ENCODE assay signal across 9 cellular contexts in the genomic region with DNA sequence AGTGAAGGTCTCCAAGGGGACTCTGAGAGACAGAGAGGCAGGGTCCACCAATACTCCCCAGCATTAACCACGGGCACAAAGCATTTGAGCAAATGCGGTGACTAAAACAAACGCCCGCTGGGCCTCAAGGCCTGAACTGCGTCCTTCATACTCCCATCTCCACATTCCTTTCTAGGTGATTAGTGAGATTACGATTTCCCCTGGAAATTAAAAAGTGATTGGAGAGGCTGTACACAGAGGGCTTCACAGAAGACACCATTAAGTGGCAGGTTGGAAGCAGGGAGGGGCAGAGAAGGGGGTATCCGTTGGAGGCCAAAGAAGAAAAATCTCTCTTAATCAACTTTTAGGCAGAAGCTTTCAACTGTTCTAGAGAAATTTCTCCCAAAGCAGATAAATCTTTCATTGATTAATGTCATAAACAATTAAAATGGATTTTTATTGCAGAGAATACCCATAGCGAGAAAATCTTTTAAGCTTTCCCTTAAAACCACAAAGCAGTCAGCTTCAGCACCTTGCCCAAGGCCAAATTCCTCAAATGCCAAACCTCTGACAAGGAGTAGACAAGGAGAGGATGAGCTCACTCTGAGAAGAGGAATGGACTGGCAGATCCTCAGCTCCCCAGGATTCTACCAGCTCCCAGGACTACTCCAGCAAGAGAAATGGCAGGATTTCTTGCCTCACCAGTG. TPM values are rescaled to one million over a fixed set of nuclear protein-coding genes. Genes with fewer than 3 reads are reported as not detected.
DNase-seq lines count a peak whose midpoint lies in the region; FAIRE-seq and TF ChIP-seq lines count a peak whose summit lies in the region.
"Had no signal": no experiment of that assay in that cellular context is flagged by ENCODE, and none has a peak within 500 bp of the region (broad histone marks: within the 10 kb centered on the region; RNA-seq: fewer than 3 reads in every experiment).

No MANE protein-coding gene starts in this region.

- H3K9me1 ChIP-seq in endothelial cell of umbilical vein (replicated peaks; ENCODE audit: control insufficient read depth, extremely low read depth, insufficient read depth, low read length), result no peaks in the 10 kb centered on the region

- WGBS in small intestine, 3 donors, result 77 to 84% (median 83%) methylated on average over 8 of the region's 8 CpGs

- TF ChIP-seq CTCF in endothelial cell of umbilical vein (IDR thresholded peaks at IDR 0.05; ENCODE audit: extremely low read depth in 1 of 2, insufficient read depth in 1 of 2, low read depth in 1 of 2, low read length in 2 of 2) (no peak), nephron (IDR thresholded peaks at IDR 0.05; ENCODE audit: unreplicated experiment in 3 of 3) (no peak)

- H3K9me3 Mint-ChIP-seq in nephron, result no peaks in the 10 kb centered on the region

- H3K4me1 ChIP-seq in endothelial cell of umbilical vein (ENCODE audit: control insufficient read depth, extremely low read depth, insufficient read depth, low read length) (peaks cover 43% of the 10 kb centered on the region), small intestine (ENCODE audit: control insufficient read depth in 2 of 2, insufficient read depth in 1 of 2, low read depth in 1 of 2, low read length in 1 of 2) (peaks cover 3 to 9% of the 10 kb centered on the region in 2 donors)

- no peaks in the 10 kb centered on the region for H3K36me3 Mint-ChIP-seq in nephron (ENCODE audit: low read depth)

- H3K9ac ChIP-seq in endothelial cell of umbilical vein (replicated peaks; ENCODE audit: extremely low read depth, insufficient read depth, low read length), result peak overlapping the region; percentile 45

- dilution Hi-C loops in endothelial cell of umbilical vein (cut with MboI; ENCODE audit: extremely low pct_ligation_motif_present, low sequenced_read_pairs), result no loop called here

- no peaks in the 10 kb centered on the region for H3K27me3 ChIP-seq in endothelial cell of umbilical vein (ENCODE audit: control insufficient read depth in 2 of 2, insufficient read depth in 2 of 2, low read length in 2 of 2)
- H3K27me3 ChIP-seq in small intestine (ENCODE audit: control insufficient read depth in 2 of 2, insufficient read depth in 2 of 2, low read length in 2 of 2), result no peaks in the 10 kb centered on the region

- no peak overlapping the region for H3K4me3 Mint-ChIP-seq in nephron

- peaks cover 31% of the 10 kb centered on the region for H3K4me1 Mint-ChIP-seq in nephron

- no peaks in the 10 kb centered on the region for H3K27me3 Mint-ChIP-seq in nephron (ENCODE audit: low read depth)

- POLR2A ChIA-PET in endothelial cell of umbilical vein (lab: Charles Lee), result interaction anchor here (0.8 to 2.2 kb wide), 3 partner anchors 10 to 38 kb away, joined by 3 to 13 read pairs (median 3); a partner anchor contains a TSS

- no peaks in the 10 kb centered on the region for H3K79me2 ChIP-seq in endothelial cell of umbilical vein (ENCODE audit: control insufficient read depth, insufficient read depth, low read length)

- DNase-seq in ELF-1 (ENCODE audit: low read depth, low spot score) (peak; percentile 94), NCI-H226 (peak; percentile 99), endothelial cell of umbilical vein (ENCODE audit: low read depth, low spot score) (peak; percentile 63), NCI-H446 (lab: John Stamatoyannopoulos, UW) (no peak), GM19238 (ENCODE audit: insufficient read length, low spot score) (no peak), small intestine (no peak)
- no peak for DNase-seq in central memory CD4-positive, alpha-beta T cell

- intact Hi-C loops in endothelial cell of umbilical vein (cut with micrococcal nuclease), result loop anchor here (1.0 to 5.0 kb wide), 3 partner anchors 10 to 38 kb away; a partner anchor contains a TSS

- no peak overlapping the region for H2AFZ ChIP-seq in endothelial cell of umbilical vein (ENCODE audit: low read depth, low read length)

- H3K4me3 ChIP-seq in endothelial cell of umbilical vein (replicated peaks in 1 of 3; ENCODE audit: insufficient read depth in 1 of 3, low read depth in 1 of 3, low read length in 3 of 3) (no peak overlapping the region), small intestine (ENCODE audit: low read depth in 1 of 2, low read length in 2 of 2) (no peak overlapping the region)

- H3K36me3 ChIP-seq in endothelial cell of umbilical vein (ENCODE audit: control insufficient read depth in 2 of 2, extremely low read depth in 1 of 2, insufficient read depth in 2 of 2, low read length in 2 of 2) (no peaks in the 10 kb centered on the region), small intestine (ENCODE audit: control insufficient read depth in 2 of 2, insufficient read depth in 2 of 2, low read length in 2 of 2) (no peaks in the 10 kb centered on the region)

- H3K27ac ChIP-seq in endothelial cell of umbilical vein (ENCODE audit: insufficient read depth, low read depth, low read length) (no peak overlapping the region), small intestine (ENCODE audit: low read depth in 1 of 2, low read length in 1 of 2) (no peak overlapping the region)

- TSS peak; percentile 22 for BruUV-seq in endothelial cell of umbilical vein (replicated peaks; lab: Mats Ljungman, UMichigan)

- CTCF ChIA-PET in endothelial cell of umbilical vein (lab: Charles Lee), result interaction anchor here (0.8 to 4.0 kb wide), 10 partner anchors 10 to 67 kb away, joined by 3 to 24 read pairs (median 4); no protein-coding TSS in a partner anchor

- peak overlapping the region; percentile 35 for H3K4me2 ChIP-seq in endothelial cell of umbilical vein (ENCODE audit: insufficient read depth, low read length)

- H3K9me3 ChIP-seq in endothelial cell of umbilical vein (replicated peaks; ENCODE audit: control insufficient read depth, insufficient read depth, low read length) (no peaks in the 10 kb centered on the region), small intestine (ENCODE audit: control insufficient read depth, low read depth) (no peaks in the 10 kb centered on the region)

- peak overlapping the region; percentile 77 to 95 (median 92) for H3K27ac Mint-ChIP-seq in nephron

- H4K20me1 ChIP-seq in endothelial cell of umbilical vein (replicated peaks; ENCODE audit: control insufficient read depth, extremely low read depth, insufficient read depth, low read length), result no peaks in the 10 kb centered on the region

- TF ChIP-seq POLR2A in endothelial cell of umbilical vein (IDR thresholded peaks at IDR 0.05; ENCODE audit: low read depth, low read length), result no peak

- peak; percentile 69 for FAIRE-seq in endothelial cell of umbilical vein (lab: Jason Lieb, UNC)
- no peak for FAIRE-seq in small intestine (lab: Jason Lieb, UNC)
- FAIRE-seq: GM12891 had no signal

TF ChIP-seq in endothelial cell of umbilical vein, 7 proteins besides CTCF, POLR2A, EP300 and RAD21:
- TF ChIP-seq, protein P1, sequence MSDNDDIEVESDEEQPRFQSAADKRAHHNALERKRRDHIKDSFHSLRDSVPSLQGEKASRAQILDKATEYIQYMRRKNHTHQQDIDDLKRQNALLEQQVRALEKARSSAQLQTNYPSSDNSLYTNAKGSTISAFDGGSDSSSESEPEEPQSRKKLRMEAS (IDR thresholded peaks at IDR 0.05; ENCODE audit: insufficient read depth, insufficient read length), result no peak
- no peak for TF ChIP-seq EZH2 (IDR thresholded peaks at IDR 0.05; ENCODE audit: borderline replicate concordance, low read depth, low read length, severe bottlenecking)
- peak; percentile 53 for TF ChIP-seq FOS (IDR thresholded peaks at IDR 0.05; ENCODE audit: borderline replicate concordance, insufficient read depth, low read length)
- peak; percentile 78 for TF ChIP-seq JUN (IDR thresholded peaks at IDR 0.05; ENCODE audit: borderline replicate concordance, insufficient read depth, insufficient read length, low read depth)
- TF ChIP-seq POLR2AphosphoS5 (IDR thresholded peaks at IDR 0.05; ENCODE audit: insufficient read depth, low read depth, low read length), result no peak
TF ChIP-seq in endothelial cell of umbilical vein: peak in this region for 2.

RNA-seq across cellular contexts. Expression of a gene that starts 38.2 kb away (rescaled TPM):
- 7.2 and 7.4 TPM in 2 replicates for total RNA-seq in endothelial cell of umbilical vein
- polyA plus RNA-seq in endothelial cell of umbilical vein, result 6.7 TPM in 2 replicates
- 6.0 and 6.2 TPM in 2 replicates for polyA plus RNA-seq in endothelial cell of umbilical vein (2011; cell fraction: cytosol; rRNA removed)
- polyA plus RNA-seq in endothelial cell of umbilical vein (2011; cell fraction: nucleus; rRNA removed), result 5.4 and 5.7 TPM in 2 replicates
- polyA plus RNA-seq in endothelial cell of umbilical vein (2012), result 5.0 and 7.3 TPM in 2 replicates
- polyA minus RNA-seq in endothelial cell of umbilical vein, result 14.9 and 15.9 TPM in 2 replicates
- 2.9 TPM for polyA minus RNA-seq in endothelial cell of umbilical vein (2011; cell fraction: cytosol; rRNA and poly(A)+ RNA removed)
- polyA minus RNA-seq in endothelial cell of umbilical vein (2011; cell fraction: nucleus; rRNA and poly(A)+ RNA removed), result 9.6 and 10.3 TPM in 2 replicates
- 10 to 100 TPM in 2 of 3 donors, 1 to 10 TPM in 1; 4.9 to 15.9 (median 11.2) TPM for polyA plus RNA-seq in small intestine

Comparison
In these comparisons a context has a peak if more than half of its experiments do, and no peak if none do; other contexts are left out.
1. DNase-seq: peak in ELF-1 (single experiment), NCI-H226 (single experiment) and endothelial cell of umbilical vein (single experiment); none in NCI-H446 (0 of 2), GM19238 (single experiment), small intestine (single experiment) and central memory CD4-positive, alpha-beta T cell (single experiment).